9 cellular contexts compared by ENCODE assay signal in the genomic region with DNA sequence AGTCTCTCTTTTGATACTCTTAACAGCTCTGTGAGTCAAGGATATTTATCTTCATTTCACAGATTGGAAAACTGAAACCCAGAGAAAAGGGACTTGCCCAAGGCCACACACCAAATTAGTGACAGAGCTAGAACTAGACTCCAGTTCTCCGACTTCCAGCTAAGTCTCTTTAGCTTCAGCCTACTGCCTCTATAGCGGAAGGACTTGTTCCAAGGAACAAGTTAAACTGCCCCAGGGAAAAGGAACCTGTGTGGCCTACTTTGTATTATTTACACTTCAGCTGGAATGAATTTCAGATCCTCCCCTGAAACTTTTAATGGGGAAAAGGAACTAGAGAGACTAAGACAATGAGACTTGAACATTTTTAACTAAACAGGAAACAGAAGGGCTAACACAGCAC. TPM values are rescaled to one million over a fixed set of nuclear protein-coding genes. Genes with fewer than 3 reads are reported as not detected.
A peak's percentile ranks its signal among the peaks of the same experiment; 100 is the strongest.
DNase-seq lines count a peak whose midpoint lies in the region; ATAC-seq and TF ChIP-seq lines count a peak whose summit lies in the region.
"Had no signal": no experiment of that assay in that cellular context is flagged by ENCODE, and none has a peak within 500 bp of the region (broad histone marks: within the 10 kb centered on the region; RNA-seq: fewer than 3 reads in every experiment).

No MANE protein-coding gene starts in this region.

- H3K9me2 ChIP-seq in GM23338 (ENCODE audit: insufficient read depth) = no peaks in the 10 kb centered on the region

- H2AFZ ChIP-seq in GM23338 = peak overlapping the region; percentile 11; the same call in 1 of the 2 replicates

- intact Hi-C loops in psoas muscle (cut with DNase I) (loop anchor here in 1 of 2 donors (2.0 kb wide), 1 partner anchor 41 kb away; no protein-coding TSS in a partner anchor), aorta (cut with DNase I) (loop anchor here in 1 of 2 donors (2.0 kb wide), 1 partner anchor 21 kb away; a partner anchor contains a TSS)

- H3K27ac Mint-ChIP-seq in GM23338 = peak overlapping the region; percentile 99

- no peak overlapping the region for H3K27ac ChIP-seq in GM23338 (ENCODE audit: low read depth)
- peak overlapping the region; percentile 90; the same call in 1 of the 2 replicates for H3K27ac ChIP-seq in SJSA1
- peak overlapping the region; percentile 91 for H3K27ac ChIP-seq in psoas muscle
- no peak overlapping the region for H3K27ac ChIP-seq in aorta (ENCODE audit: low read depth in 1 of 2, low read length in 2 of 2)

- DNase-seq in GM23338 (ENCODE audit: low spot score) = no peak
- DNase-seq in SJSA1 (ENCODE audit: low read depth in 1 of 2, low spot score in 2 of 2) = peak in 1 of 2 experiments; percentile 10
- DNase-seq in epithelial cell of esophagus (ENCODE audit: low read depth) = peak; percentile 68
- DNase-seq in psoas muscle = no peak
- no peak for DNase-seq in nucleus accumbens (lab: John Stamatoyannopoulos, UW)
- no peak for DNase-seq in germinal center (ENCODE audit: low spot score)
- no peak for DNase-seq in aorta
- DNase-seq: NCI-H524 treated with DMSO at 0.1 percent for 48 hours had no signal

- H3K4me1 Mint-ChIP-seq in GM23338 = peaks cover 23% of the 10 kb centered on the region

- H3K79me2 ChIP-seq in GM23338 (replicated peaks; ENCODE audit: insufficient read depth) = peaks cover 31% of the 10 kb centered on the region

- ATAC-seq in GM23338 (no peak), psoas muscle (no peak), HG02623 (IDR thresholded peaks at IDR 0.05; ENCODE audit: unreplicated experiment) (no peak), aorta (ENCODE audit: low FRiP score) (no peak)

- peak overlapping the region; percentile 86 for H3K4me3 Mint-ChIP-seq in GM23338

- H3K4me3 ChIP-seq in GM23338 = peak overlapping the region; percentile 50; the same call in 1 of the 2 replicates
- H3K4me3 ChIP-seq in SJSA1 = no peak overlapping the region
- no peak overlapping the region for H3K4me3 ChIP-seq in epithelial cell of esophagus (ENCODE audit: low read length)
- peak overlapping the region; percentile 94 for H3K4me3 ChIP-seq in psoas muscle
- H3K4me3 ChIP-seq in aorta (ENCODE audit: low read length in 2 of 2) = no peak overlapping the region

- H3F3A ChIP-seq in GM23338 (replicated peaks; ENCODE audit: low read depth) = no peaks in the 10 kb centered on the region

- H3K27me3 Mint-ChIP-seq in GM23338 (ENCODE audit: insufficient read depth, low read depth, poor library complexity) = peaks cover 4% of the 10 kb centered on the region

- H3K27me3 ChIP-seq in GM23338 (ENCODE audit: insufficient read depth) (no peaks in the 10 kb centered on the region), SJSA1 (replicated peaks) (no peaks in the 10 kb centered on the region), psoas muscle (ENCODE audit: insufficient read depth in 3 of 3, low read length in 2 of 3) (no peaks in the 10 kb centered on the region), aorta (ENCODE audit: control insufficient read depth in 1 of 2, insufficient read depth in 2 of 2, low read length in 1 of 2) (no peaks in the 10 kb centered on the region)

- H3K9me3 ChIP-seq in SJSA1 (replicated peaks) (no peaks in the 10 kb centered on the region), psoas muscle (no peaks in the 10 kb centered on the region), aorta (ENCODE audit: control insufficient read depth, low read length) (no peaks in the 10 kb centered on the region)

- H3K36me3 ChIP-seq in GM23338 (ENCODE audit: insufficient read depth) (no peaks in the 10 kb centered on the region), SJSA1 (no peaks in the 10 kb centered on the region), psoas muscle (ENCODE audit: insufficient read depth in 1 of 2, low read depth in 1 of 2) (no peaks in the 10 kb centered on the region), aorta (ENCODE audit: control insufficient read depth in 1 of 2, insufficient read depth in 2 of 2, low read length in 1 of 2) (no peaks in the 10 kb centered on the region)

- no peak for TF ChIP-seq CTCF in GM23338 (conservative IDR thresholded peaks at IDR 0.05; ENCODE audit: low read depth in 2 of 2)
- no peak for TF ChIP-seq CTCF in epithelial cell of esophagus (IDR thresholded peaks at IDR 0.05; ENCODE audit: insufficient read depth, low read depth, low read length, missing control alignments)
- TF ChIP-seq CTCF in psoas muscle (IDR thresholded peaks at IDR 0.05) = no peak

- H3K4me2 ChIP-seq in GM23338 = peak overlapping the region; percentile 59; the same call in 1 of the 2 replicates

- H3K36me3 Mint-ChIP-seq in GM23338 (ENCODE audit: low read depth) = no peaks in the 10 kb centered on the region

- 0 out of 2 replicates have a peak, but pooled peaks cover 8% of the 10 kb centered on the region for H3K4me1 ChIP-seq in GM23338 (ENCODE audit: insufficient read depth)
- peaks cover 27% of the 10 kb centered on the region for H3K4me1 ChIP-seq in SJSA1 (replicated peaks)
- H3K4me1 ChIP-seq in psoas muscle = peaks cover 22% of the 10 kb centered on the region
- H3K4me1 ChIP-seq in aorta (ENCODE audit: control insufficient read depth in 1 of 2, insufficient read depth in 2 of 2, low read length in 2 of 2) = no peaks in the 10 kb centered on the region

- H3K9me3 Mint-ChIP-seq in GM23338 = no peaks in the 10 kb centered on the region

- WGBS in psoas muscle, 3 donors = 91 to 95% (median 93%) methylated on average over 2 of the region's 2 CpGs
- 93 to 96% methylated on average over 2 of the region's 2 CpGs for WGBS in aorta, 2 donors

- peaks cover 12% of the 10 kb centered on the region; the same call in 1 of the 2 replicates for H4K20me1 ChIP-seq in GM23338 (replicated peaks; ENCODE audit: insufficient read depth)

TF ChIP-seq in GM23338, 12 proteins besides CTCF, POLR2A, EP300 and RAD21 (continues in another document):
- TF ChIP-seq NANOG (IDR thresholded peaks at IDR 0.05; ENCODE audit: borderline replicate concordance) = no peak

RNA-seq across cellular contexts. Expression of a gene that starts 1.2 kb away (rescaled TPM):
- total RNA-seq in GM23338 (2014; rRNA removed; shearing (Covaris generic)) = 3.6 and 4.3 TPM in 2 replicates
- polyA plus RNA-seq in GM23338 (2016; fragmentation: Nextera tagmentation; extraction: Ambion mirVana) (4.2 and 4.8 TPM in 2 replicates), psoas muscle (10 to 100 TPM in 1 of 3 donors, 1 to 10 TPM in 2; 4.0 to 10.4 (median 7.0) TPM), aorta (10 to 100 TPM in 1 of 2 donors, 1 to 10 TPM in 1; 8.6 to 12.8 TPM)
- total RNA-seq in SJSA1 (2014; rRNA removed; shearing (Covaris generic)) = 4.1 TPM in 1 of 2 replicates, not detected in the other
- total RNA-seq in psoas muscle (1 to 10 TPM; 4.9 to 5.9 (median 5.4) TPM), aorta (1 to 10 TPM; 6.6 to 8.5 TPM)

RNA-seq across cellular contexts. Expression of a gene that starts 1.5 kb away (rescaled TPM):
- 90.5 and 104 TPM in 2 replicates for total RNA-seq in GM23338 (2014; rRNA removed; shearing (Covaris generic))
- polyA plus RNA-seq in GM23338 (2016; fragmentation: Nextera tagmentation; extraction: Ambion mirVana) = 30.4 and 33.2 TPM in 2 replicates
- 38.4 and 46.4 TPM in 2 replicates for total RNA-seq in SJSA1 (2014; rRNA removed; shearing (Covaris generic))
- 100 to 1,000 TPM in 3 of 4 donors, 10 to 100 TPM in 1; 100.0 to 130 (median 111) TPM for total RNA-seq in psoas muscle
- polyA plus RNA-seq in psoas muscle = 100 to 1,000 TPM in 1 of 3 donors, 10 to 100 TPM in 2; 68.9 to 102 (median 92.8) TPM
- 100 to 1,000 TPM; 150 to 241 TPM for total RNA-seq in aorta
- polyA plus RNA-seq in aorta = 100 to 1,000 TPM in 1 of 2 donors, 10 to 100 TPM in 1; 40.4 to 322 TPM

RNA-seq across cellular contexts. Expression of a gene that starts 21.2 kb away (rescaled TPM):
- total RNA-seq in GM23338 (2014; rRNA removed; shearing (Covaris generic)) = 106 and 112 TPM in 2 replicates
- polyA plus RNA-seq in GM23338 (2016; fragmentation: Nextera tagmentation; extraction: Ambion mirVana) (157 and 168 TPM in 2 replicates), psoas muscle (100 to 1,000 TPM; 101 to 223 (median 141) TPM), aorta (100 to 1,000 TPM; 100 to 160 TPM)
- total RNA-seq in SJSA1 (2014; rRNA removed; shearing (Covaris generic)) = 51.2 and 76.8 TPM in 2 replicates
- total RNA-seq in psoas muscle (10 to 100 TPM; 74.9 to 91.2 (median 80.4) TPM), aorta (10 to 100 TPM; 61.1 to 62.6 TPM)

RNA-seq across cellular contexts. Expression of a gene that starts 23.9 kb away (rescaled TPM):
- not detected in 2 replicates for total RNA-seq in GM23338 (2014; rRNA removed; shearing (Covaris generic))
- polyA plus RNA-seq in GM23338 (2016; fragmentation: Nextera tagmentation; extraction: Ambion mirVana) (not detected in 2 replicates), psoas muscle (not detected), aorta (not detected)
- total RNA-seq in SJSA1 (2014; rRNA removed; shearing (Covaris generic)) = not detected in 2 replicates
- total RNA-seq in psoas muscle (not detected), aorta (not detected)

RNA-seq across cellular contexts. Expression of a gene that starts 30.6 kb away (rescaled TPM):
- 42.3 and 52.1 TPM in 2 replicates for total RNA-seq in GM23338 (2014; rRNA removed; shearing (Covaris generic))
- polyA plus RNA-seq in GM23338 (2016; fragmentation: Nextera tagmentation; extraction: Ambion mirVana) = 110 and 117 TPM in 2 replicates
- total RNA-seq in SJSA1 (2014; rRNA removed; shearing (Covaris generic)) = 23.5 and 46.9 TPM in 2 replicates
- total RNA-seq in psoas muscle = 10 to 100 TPM; 32.7 to 45.7 (median 37.1) TPM
- polyA plus RNA-seq in psoas muscle = 10 to 100 TPM; 33.0 to 49.2 (median 43.0) TPM
- total RNA-seq in aorta = 10 to 100 TPM; 24.6 to 24.7 TPM
- 10 to 100 TPM; 48.5 to 71.6 TPM for polyA plus RNA-seq in aorta

Comparison
In these comparisons a context has a peak if more than half of its experiments do, and no peak if none do; other contexts are left out.
1. H3K27ac ChIP-seq: peak in SJSA1 (single experiment) and psoas muscle (single experiment); none in GM23338 (single experiment) and aorta (0 of 2).
2. H3K4me3 ChIP-seq: peak in GM23338 (single experiment) and psoas muscle (single experiment); none in SJSA1 (single experiment), epithelial cell of esophagus (single experiment) and aorta (0 of 2).